Comparison of ENCODE assay signal across 31 cellular contexts in genomic region chr14:105368910-105369652, GRCh38. TPM values are rescaled to one million over a fixed set of nuclear protein-coding genes. Genes with fewer than 3 reads are reported as not detected.
"Had no signal": no experiment of that assay in that cellular context is flagged by ENCODE, and none has a peak within 500 bp of the region (broad histone marks: within the 10 kb centered on the region; RNA-seq: fewer than 3 reads in every experiment).

No MANE protein-coding gene starts in this region.

- ATAC-seq: activated CD8-positive, alpha-beta memory T cell treated with anti-CD3 and anti-CD28 coated beads, Interleukin-2, amount 10 ng/mL, durations not matched to agents 7 days and 5 days; activated naive CD8-positive, alpha-beta T cell treated with anti-CD3 and anti-CD28 coated beads, Interleukin-2, amount 50 U/mL, for 24 hours; Panc1; SK-N-SH treated with all-trans-retinoic acid at 6 μM for 48 hours had no signal

- H3K4me3 Mint-ChIP-seq: activated CD4-positive, alpha-beta memory T cell treated with anti-CD3 and anti-CD28 coated beads, Interleukin-2, amount 10 ng/mL, durations not matched to agents 7 days and 5 days; activated CD8-positive, alpha-beta memory T cell treated with anti-CD3 and anti-CD28 coated beads, Interleukin-2, amount 10 ng/mL, durations not matched to agents 7 days and 5 days; activated naive CD4-positive, alpha-beta T cell treated with anti-CD3 and anti-CD28 coated beads, Interleukin-2, amount 10 ng/mL, durations not matched to agents 7 days and 5 days; activated naive CD8-positive, alpha-beta T cell; activated naive CD8-positive, alpha-beta T cell treated with anti-CD3 and anti-CD28 coated beads, Interleukin-2, amount 50 U/mL, for 24 hours had no signal

- H3K27ac ChIP-seq: cardiac muscle cell, WERI-Rb-1 had no signal

- H3K36me3 Mint-ChIP-seq: activated CD8-positive, alpha-beta memory T cell treated with anti-CD3 and anti-CD28 coated beads, Interleukin-2, amount 10 ng/mL, durations not matched to agents 7 days and 5 days; activated naive CD4-positive, alpha-beta T cell treated with anti-CD3 and anti-CD28 coated beads, Interleukin-2, amount 10 ng/mL, durations not matched to agents 7 days and 5 days had no signal

- H3K9me3 Mint-ChIP-seq: activated CD4-positive, alpha-beta memory T cell treated with anti-CD3 and anti-CD28 coated beads, Interleukin-2, amount 10 ng/mL, durations not matched to agents 7 days and 5 days; activated naive CD4-positive, alpha-beta T cell treated with anti-CD3 and anti-CD28 coated beads, Interleukin-2, amount 10 ng/mL, durations not matched to agents 7 days and 5 days; activated naive CD8-positive, alpha-beta T cell treated with anti-CD3 and anti-CD28 coated beads, Interleukin-2, amount 50 U/mL, for 24 hours had no signal

- H3K4me3 ChIP-seq: cardiac muscle cell, MG63 had no signal

- H3K27ac Mint-ChIP-seq: activated CD4-positive, alpha-beta memory T cell treated with anti-CD3 and anti-CD28 coated beads, Interleukin-2, amount 10 ng/mL, durations not matched to agents 7 days and 5 days; activated CD8-positive, alpha-beta memory T cell treated with anti-CD3 and anti-CD28 coated beads, Interleukin-2, amount 10 ng/mL, durations not matched to agents 7 days and 5 days; activated naive CD4-positive, alpha-beta T cell treated with anti-CD3 and anti-CD28 coated beads, Interleukin-2, amount 10 ng/mL, durations not matched to agents 7 days and 5 days; activated naive CD8-positive, alpha-beta T cell; activated naive CD8-positive, alpha-beta T cell treated with anti-CD3 and anti-CD28 coated beads, Interleukin-2, amount 50 U/mL, for 24 hours had no signal

- H3K36me3 ChIP-seq: cardiac muscle cell, MG63 had no signal

- DNase-seq: activated CD4-positive, alpha-beta memory T cell treated with anti-CD3 and anti-CD28 coated beads, Interleukin-2, amount 10 ng/mL, durations not matched to agents 7 days and 5 days; activated CD4-positive, alpha-beta T cell treated with anti-CD3 and anti-CD28 coated beads for 1 hour; activated CD4-positive, alpha-beta T cell treated with anti-CD3 and anti-CD28 coated beads for 48 hours; activated CD4-positive, CD25-positive, alpha-beta regulatory T cell; activated CD8-positive, alpha-beta memory T cell treated with anti-CD3 and anti-CD28 coated beads for 24 hours; activated CD8-positive, alpha-beta memory T cell treated with anti-CD3 and anti-CD28 coated beads, Interleukin-2, amount 10 ng/mL, durations not matched to agents 7 days and 5 days; activated CD8-positive, alpha-beta memory T cell treated with anti-CD3 and anti-CD28 coated beads, Interleukin-2, amount 50 U/mL, for 48 hours; activated effector memory CD4-positive, alpha-beta T cell treated with Interleukin-2 at 50 U/mL for 16 hours; activated naive CD4-positive, alpha-beta T cell treated with anti-CD3 and anti-CD28 coated beads, Interleukin-2, amount 10 ng/mL, durations not matched to agents 7 days and 5 days; activated naive CD8-positive, alpha-beta T cell treated with anti-CD3 and anti-CD28 coated beads, Interleukin-2, amount 50 U/mL, for 24 hours; activated T-cell treated with anti-CD3 and anti-CD28 coated beads, Interleukin-2, amount 50 U/mL, for 48 hours; Kasumi-1; KG1; MG63; NCI-H1048; NCI-H1105 treated with DMSO at 0.1 percent for 48 hours; NCI-H1436; NCI-H1694; NCI-H1930; NCI-H2081 treated with DMSO at 0.1 percent for 48 hours; NCI-H345; NCI-H524 treated with DMSO at 0.1 percent for 48 hours; SIG-M5; SW 1271; T1000; WERI-Rb-1 had no signal

- H3K9me3 ChIP-seq: MG63 had no signal

- H3K27me3 ChIP-seq: cardiac muscle cell, MG63 had no signal

- H3K27me3 Mint-ChIP-seq: activated CD8-positive, alpha-beta memory T cell treated with anti-CD3 and anti-CD28 coated beads, Interleukin-2, amount 10 ng/mL, durations not matched to agents 7 days and 5 days; activated naive CD8-positive, alpha-beta T cell; activated naive CD8-positive, alpha-beta T cell treated with anti-CD3 and anti-CD28 coated beads, Interleukin-2, amount 50 U/mL, for 24 hours had no signal

RNA-seq across cellular contexts. Expression of gene TEX22, which starts 29.3 kb away (rescaled TPM):
- total RNA-seq: RPMI7951 had no signal
